Comparison of ENCODE assay signal across 11 cellular contexts in the genomic region with DNA sequence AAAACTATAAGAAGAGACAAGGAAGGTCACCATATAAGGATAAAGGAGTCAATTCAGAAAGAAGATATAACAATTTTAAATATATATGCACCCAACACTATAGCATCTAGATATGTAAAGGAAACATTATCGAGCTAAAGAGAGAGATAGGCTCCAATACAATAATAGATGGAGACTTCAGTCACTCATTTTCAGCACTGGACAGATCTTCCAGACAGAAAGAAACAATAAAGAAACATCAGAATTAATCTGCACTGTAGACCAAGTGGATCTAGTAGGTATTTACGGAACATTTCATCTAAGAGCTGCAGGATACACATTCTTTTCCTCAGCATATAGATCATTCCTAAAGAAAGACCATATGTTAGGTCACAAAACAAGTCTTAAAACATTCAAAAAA.
"Had no signal": no experiment of that assay in that cellular context is flagged by ENCODE, and none has a peak within 500 bp of the region (broad histone marks: within the 10 kb centered on the region; RNA-seq: fewer than 3 reads in every experiment).

No MANE protein-coding gene starts in this region.

- H3K4me1 Mint-ChIP-seq: GM23338, H9, IgD-negative memory B cell had no signal

- H3K27me3 Mint-ChIP-seq: IgD-negative memory B cell had no signal

- H3K27ac ChIP-seq: HL-60 had no signal

- H3K4me2 ChIP-seq: GM23338 had no signal

- DNase-seq: H9, HCEC 1CT, HFFc6, KG1 had no signal

- H3K27ac Mint-ChIP-seq: GM23338, H9, HFFc6, IgD-negative memory B cell had no signal

- FAIRE-seq: H1, H54, HepG2, K562 had no signal

- ATAC-seq: GM23338, HepG2, K562 had no signal

- H3K4me3 Mint-ChIP-seq: GM23338, H9, HFFc6, IgD-negative memory B cell had no signal

- H3K4me3 ChIP-seq: GM23338, K562 had no signal

- H2AFZ ChIP-seq: GM23338 had no signal

- H3K36me3 Mint-ChIP-seq: IgD-negative memory B cell had no signal
